Comparison of ENCODE assay signal across 1 cellular context in genomic region chr10:101041252-101041761, GRCh38.
TF ChIP-seq lines count a peak whose summit lies in the region.

No MANE protein-coding gene starts in this region.

TF ChIP-seq in HepG2, 621 proteins besides CTCF, POLR2A, EP300 and RAD21 (continues in another document):
- no peak for TF ChIP-seq ZNF431 (CRISPR knock-in tag; IDR thresholded peaks at IDR 0.05; ENCODE audit: borderline replicate concordance, low read depth)
- no peak for TF ChIP-seq ATF1 (CRISPR knock-in tag; IDR thresholded peaks at IDR 0.05)
- TF ChIP-seq TEAD3 (CRISPR knock-in tag; optimal IDR thresholded peaks at IDR 0.05; ENCODE audit: borderline replicate concordance) = peak; percentile 36
- 0 out of 2 replicates have a peak, but pooled peaks have one; percentile 21 for TF ChIP-seq KAT8 (CRISPR knock-in tag; IDR thresholded peaks at IDR 0.05)
- TF ChIP-seq KLF9 (CRISPR knock-in tag; IDR thresholded peaks at IDR 0.05; ENCODE audit: low read depth) = no peak
- TF ChIP-seq THAP9 (CRISPR knock-in tag; IDR thresholded peaks at IDR 0.05; ENCODE audit: borderline replicate concordance) = 0 out of 2 replicates have a peak, but pooled peaks have one; percentile 23
- no peak for TF ChIP-seq ZNF354B (CRISPR knock-in tag; IDR thresholded peaks at IDR 0.05)
- no peak for TF ChIP-seq ZNF576 (CRISPR knock-in tag; IDR thresholded peaks at IDR 0.05)
- TF ChIP-seq ZNF367 (CRISPR knock-in tag; IDR thresholded peaks at IDR 0.05; ENCODE audit: borderline replicate concordance) = no peak
- TF ChIP-seq TERF1 (CRISPR knock-in tag; IDR thresholded peaks at IDR 0.05) = no peak
- peak; percentile 52; the same call in 1 of the 2 replicates for TF ChIP-seq PRDM15 (CRISPR knock-in tag; IDR thresholded peaks at IDR 0.05)
- no peak for TF ChIP-seq RBM22 (optimal IDR thresholded peaks at IDR 0.05; ENCODE audit: low read length)
- TF ChIP-seq TCF7L2 (IDR thresholded peaks at IDR 0.05; ENCODE audit: low read depth, low read length) = no peak
- TF ChIP-seq FUBP1 (CRISPR knock-in tag; IDR thresholded peaks at IDR 0.05; ENCODE audit: borderline replicate concordance) = no peak
- TF ChIP-seq NR1H2 (CRISPR knock-in tag; IDR thresholded peaks at IDR 0.05; ENCODE audit: borderline replicate concordance, low read depth) = no peak
- no peak for TF ChIP-seq NR2F2 (IDR thresholded peaks at IDR 0.05; ENCODE audit: borderline replicate concordance, low read depth)
- TF ChIP-seq MBD4 (IDR thresholded peaks at IDR 0.05; ENCODE audit: borderline replicate concordance, low read length) = no peak
- TF ChIP-seq PAWR (CRISPR knock-in tag; IDR thresholded peaks at IDR 0.05; ENCODE audit: borderline replicate concordance) = no peak
- 0 out of 2 replicates have a peak, but pooled peaks have one; percentile 38 for TF ChIP-seq SAP130 (CRISPR knock-in tag; IDR thresholded peaks at IDR 0.05; ENCODE audit: low read depth)
- no peak for TF ChIP-seq ZBTB10 (CRISPR knock-in tag; IDR thresholded peaks at IDR 0.05; ENCODE audit: borderline replicate concordance)
- TF ChIP-seq PATZ1 (CRISPR knock-in tag; IDR thresholded peaks at IDR 0.05) = peak; percentile 57
- TF ChIP-seq MZF1 (CRISPR knock-in tag; IDR thresholded peaks at IDR 0.05; ENCODE audit: borderline replicate concordance) = no peak
- TF ChIP-seq ZNF740 (CRISPR knock-in tag; IDR thresholded peaks at IDR 0.05) = 0 out of 2 replicates have a peak, but pooled peaks have one; percentile 43
- no peak for TF ChIP-seq POGZ (CRISPR knock-in tag; IDR thresholded peaks at IDR 0.05)
- no peak for TF ChIP-seq ZNF503 (CRISPR knock-in tag; IDR thresholded peaks at IDR 0.05)
- TF ChIP-seq RXRB (CRISPR knock-in tag; IDR thresholded peaks at IDR 0.05; ENCODE audit: borderline replicate concordance) = no peak
- TF ChIP-seq PREB (CRISPR knock-in tag; IDR thresholded peaks at IDR 0.05) = no peak
- TF ChIP-seq ZNF749 (CRISPR knock-in tag; IDR thresholded peaks at IDR 0.05; ENCODE audit: borderline replicate concordance) = no peak
- peak; percentile 44; the same call in 1 of the 2 replicates for TF ChIP-seq ARID3A (IDR thresholded peaks at IDR 0.05; ENCODE audit: low read depth, low read length)
- 0 out of 2 replicates have a peak, but pooled peaks have one; percentile 36 for TF ChIP-seq REPIN1 (CRISPR knock-in tag; IDR thresholded peaks at IDR 0.05; ENCODE audit: borderline replicate concordance, low read depth)
- peak; percentile 52; the same call in 1 of the 2 replicates for TF ChIP-seq GATAD2A (CRISPR knock-in tag; IDR thresholded peaks at IDR 0.05)
- peak; percentile 89 for TF ChIP-seq SMC3 (IDR thresholded peaks at IDR 0.05; ENCODE audit: low read length)
- peak; percentile 41 for TF ChIP-seq NR2F6 (IDR thresholded peaks at IDR 0.05)
- TF ChIP-seq NR2F6 (CRISPR knock-in tag; IDR thresholded peaks at IDR 0.05) = 0 out of 2 replicates have a peak, but pooled peaks have one; percentile 15
- TF ChIP-seq ZNF564 (CRISPR knock-in tag; IDR thresholded peaks at IDR 0.05) = no peak
- no peak for TF ChIP-seq NBN (conservative IDR thresholded peaks at IDR 0.05)
